In the genomic region with DNA sequence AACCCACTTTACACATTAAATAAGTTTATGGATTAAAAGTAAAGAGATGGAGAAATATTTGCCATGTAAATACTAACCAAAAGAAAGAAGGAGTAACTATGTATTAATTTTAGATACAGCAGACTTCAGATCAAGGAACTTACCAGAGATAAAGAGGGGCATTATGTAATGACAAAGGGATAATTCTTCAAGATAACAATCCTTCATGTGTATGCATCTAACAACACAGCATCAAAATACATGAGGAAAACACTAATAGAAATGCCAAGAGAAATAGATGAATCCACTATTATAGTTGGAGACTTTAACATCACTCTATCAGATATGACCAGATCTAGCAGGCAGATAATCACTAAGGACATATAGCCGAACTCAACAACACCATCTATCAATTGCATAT, we compare ENCODE assay signal across 4 cellular contexts.
"Had no signal": no experiment of that assay in that cellular context is flagged by ENCODE, and none has a peak within 500 bp of the region (broad histone marks: within the 10 kb centered on the region; RNA-seq: fewer than 3 reads in every experiment).

No MANE protein-coding gene starts in this region.

- H3K4me3 ChIP-seq: GM23338 had no signal

- DNase-seq: H9, HCEC 1CT, KBM-7 had no signal
